In genomic region chr13:99410646-99411475, GRCh38 we compare ENCODE assay signal across 8 cellular contexts.
DNase-seq lines count a peak whose midpoint lies in the region; ATAC-seq and TF ChIP-seq lines count a peak whose summit lies in the region.
"Not testable (repeated sequence)": the region's sequence is repeated elsewhere in the genome, so short reads cannot be mapped to it uniquely, and the experiment has no call there.

No MANE protein-coding gene starts in this region.

- POLR2A ChIA-PET in CD8-positive, alpha-beta T cell (lab: Charles Lee), result not testable (repeated sequence)

- not testable (repeated sequence) for H3K27ac ChIP-seq in CD8-positive, alpha-beta T cell (ENCODE audit: low read depth, low read length); RWPE2 (ENCODE audit: poor library complexity, severe bottlenecking); tibial artery

- not testable (repeated sequence) for H3K9me3 ChIP-seq in CD8-positive, alpha-beta T cell (ENCODE audit: low read length); RWPE2 (ENCODE audit: severe bottlenecking); tibial artery

- not testable (repeated sequence) for H3K27me3 Mint-ChIP-seq in CD8-positive, alpha-beta T cell (ENCODE audit: low read depth); activated naive CD8-positive, alpha-beta T cell

- CTCF ChIA-PET in CD8-positive, alpha-beta T cell (lab: Charles Lee), result interaction anchor here (1.9 to 4.8 kb wide), 3 partner anchors 23 to 26 kb away, joined by 7 to 25 read pairs (median 21); no protein-coding TSS in a partner anchor

- not testable (repeated sequence) for TF ChIP-seq CTCF in CD8-positive, alpha-beta T cell (IDR thresholded peaks at IDR 0.05); RWPE2 (IDR thresholded peaks at IDR 0.05; ENCODE audit: poor library complexity, severe bottlenecking); fibroblast of mammary gland (conservative IDR thresholded peaks at IDR 0.05; ENCODE audit: control insufficient read depth, insufficient read depth, low read depth, low read length); tibial artery (IDR thresholded peaks at IDR 0.05)

- H3K4me3 ChIP-seq in CD8-positive, alpha-beta T cell (ENCODE audit: low read depth, low read length); RWPE2 (ENCODE audit: severe bottlenecking); fibroblast of mammary gland (ENCODE audit: control insufficient read depth, low read depth, low read length); tibial artery: not testable (repeated sequence)

- ATAC-seq in CD8-positive, alpha-beta T cell; RWPE2 (ENCODE audit: low read depth): not testable (repeated sequence)
- peak; percentile 51 for ATAC-seq in GM18868 (IDR thresholded peaks at IDR 0.05; ENCODE audit: unreplicated experiment)
- peak; percentile 55 for ATAC-seq in GM19463 (IDR thresholded peaks at IDR 0.05; ENCODE audit: unreplicated experiment)
- ATAC-seq in HG02870 (IDR thresholded peaks at IDR 0.05; ENCODE audit: unreplicated experiment), result peak; percentile 62

- H3K9me3 Mint-ChIP-seq in CD8-positive, alpha-beta T cell; activated naive CD8-positive, alpha-beta T cell (ENCODE audit: low read depth): not testable (repeated sequence)

- intact Hi-C loops in CD8-positive, alpha-beta T cell (cut with DNase I, micrococcal nuclease); tibial artery (cut with DNase I; ENCODE audit: low total_unique reads): not testable (repeated sequence)

- not testable (repeated sequence) for DNase-seq in CD8-positive, alpha-beta T cell
- DNase-seq in RWPE2 (ENCODE audit: low spot score) (peak; percentile 3), fibroblast of mammary gland (ENCODE audit: low read depth) (peak; percentile 22), tibial artery (peak; percentile 10 to 11)

- not testable (repeated sequence) for H3K27me3 ChIP-seq in CD8-positive, alpha-beta T cell (ENCODE audit: insufficient read depth, low read length); RWPE2 (ENCODE audit: insufficient read depth, poor library complexity, severe bottlenecking); tibial artery

- H3K4me1 Mint-ChIP-seq in CD8-positive, alpha-beta T cell (ENCODE audit: low read depth), result peaks cover 31% of the 10 kb centered on the region
- H3K4me1 Mint-ChIP-seq in activated naive CD8-positive, alpha-beta T cell (ENCODE audit: low read depth), result peaks cover 30% of the 10 kb centered on the region

- peaks cover 42% of the 10 kb centered on the region for H3K4me1 ChIP-seq in CD8-positive, alpha-beta T cell (ENCODE audit: insufficient read depth, low read length)
- not testable (repeated sequence) for H3K4me1 ChIP-seq in RWPE2 (ENCODE audit: insufficient read depth, poor library complexity, severe bottlenecking); tibial artery

- not testable (repeated sequence) for H3K36me3 ChIP-seq in CD8-positive, alpha-beta T cell (ENCODE audit: insufficient read depth, low read length); RWPE2 (ENCODE audit: low read depth); tibial artery

- H3K27ac Mint-ChIP-seq in CD8-positive, alpha-beta T cell, result peak overlapping the region; percentile 42
- peak overlapping the region; percentile 11 for H3K27ac Mint-ChIP-seq in activated naive CD8-positive, alpha-beta T cell

- not testable (repeated sequence) for H3K4me3 Mint-ChIP-seq in CD8-positive, alpha-beta T cell; activated naive CD8-positive, alpha-beta T cell

- H3K36me3 Mint-ChIP-seq in CD8-positive, alpha-beta T cell, result peaks cover 23% of the 10 kb centered on the region
- H3K36me3 Mint-ChIP-seq in activated naive CD8-positive, alpha-beta T cell, result not testable (repeated sequence)
